ENCODE assay signal across 8 cellular contexts in the genomic region with DNA sequence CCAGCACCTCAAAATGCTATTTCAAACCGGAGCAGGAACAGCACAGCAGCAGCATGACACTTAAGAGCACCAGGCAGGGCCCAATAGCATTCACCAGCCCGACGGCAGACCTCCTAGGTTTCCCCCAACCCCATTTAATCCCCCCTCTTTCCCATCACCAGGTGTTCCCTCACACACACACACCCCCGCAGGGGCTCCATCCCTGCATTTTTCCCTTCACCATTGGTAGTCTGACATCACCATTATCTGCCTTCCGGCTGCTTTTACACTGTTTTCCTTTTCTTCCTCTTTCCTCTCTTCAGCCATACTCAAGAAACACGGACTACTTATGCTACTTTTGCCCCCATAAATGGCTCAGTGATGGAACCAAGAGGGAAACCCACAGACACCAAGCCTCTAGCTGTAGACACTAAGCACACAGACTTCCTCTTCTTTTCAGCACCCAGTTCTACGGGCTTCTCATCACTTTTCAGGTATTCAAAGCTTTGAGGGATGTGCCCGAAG.
DNase-seq lines count a peak whose midpoint lies in the region; ATAC-seq and TF ChIP-seq lines count a peak whose summit lies in the region.

No MANE protein-coding gene starts in this region.

- DNase-seq in MV-4-11 (lab: John Stamatoyannopoulos, UW) (peak; percentile 46), dorsolateral prefrontal cortex (no peak), AG08395 (ENCODE audit: low spot score) (no peak), NCI-H146 treated with DMSO at 0.1 percent for 48 hours (lab: John Stamatoyannopoulos, UW; ENCODE audit: unreplicated experiment) (no peak), erythroblast (lab: John Stamatoyannopoulos, UW) (no peak)

- peaks cover 0 to 7% (median 0%) of the 10 kb centered on the region in 11 experiments; a peak in 4 of 22 replicates for H3K9me3 ChIP-seq in BLaER1 treated with 17β-estradiol and CSF1 and Interleukin-3, amounts not matched to agents 10 nM and 100 nM (replicated peaks in 1 of 11)
- no peaks in the 10 kb centered on the region for H3K9me3 ChIP-seq in muscle layer of duodenum (ENCODE audit: control insufficient read depth in 1 of 2, low read length in 2 of 2)

- no peak overlapping the region for H3K9ac ChIP-seq in BLaER1 treated with 17β-estradiol and CSF1 and Interleukin-3, amounts not matched to agents 10 nM and 100 nM

- intact Hi-C loops in dorsolateral prefrontal cortex (cut with DNase I), result loop anchor here in 1 of 2 donors (5.0 kb wide), 1 partner anchor 91 kb away; no protein-coding TSS in a partner anchor

- H3K27me3 ChIP-seq in BLaER1 treated with 17β-estradiol and CSF1 and Interleukin-3, amounts not matched to agents 10 nM and 100 nM, result peaks cover 35 to 61% (median 48%) of the 10 kb centered on the region in 11 experiments
- H3K27me3 ChIP-seq in dorsolateral prefrontal cortex (no peaks in the 10 kb centered on the region), muscle layer of duodenum (ENCODE audit: low read depth, low read length) (no peaks in the 10 kb centered on the region)

- peaks cover 6 to 23% (median 17%) of the 10 kb centered on the region in 10 experiments; a peak in 18 of 20 replicates for H3K4me1 ChIP-seq in BLaER1 treated with 17β-estradiol and CSF1 and Interleukin-3, amounts not matched to agents 10 nM and 100 nM
- peaks cover 0 to 24% of the 10 kb centered on the region in 2 donors for H3K4me1 ChIP-seq in muscle layer of duodenum (ENCODE audit: control insufficient read depth in 1 of 2, insufficient read depth in 2 of 2, low read length in 2 of 2)

- no peak for ATAC-seq in HG03469 (IDR thresholded peaks at IDR 0.05; ENCODE audit: unreplicated experiment)

- H4K20me1 ChIP-seq in BLaER1 treated with 17β-estradiol and CSF1 and Interleukin-3, amounts not matched to agents 10 nM and 100 nM, result peaks cover 0 to 20% (median 0%) of the 10 kb centered on the region in 11 experiments; a peak in 1 of 22 replicates

- no peak overlapping the region for H3K27ac ChIP-seq in BLaER1 treated with 17β-estradiol and CSF1 and Interleukin-3, amounts not matched to agents 10 nM and 100 nM
- H3K27ac ChIP-seq in dorsolateral prefrontal cortex (peak overlapping the region in 7 of 59 donors; percentile 6 to 80 (median 13)), muscle layer of duodenum (ENCODE audit: low read length) (peak overlapping the region; percentile 82)

- H3K4me3 ChIP-seq in BLaER1 treated with 17β-estradiol and CSF1 and Interleukin-3, amounts not matched to agents 10 nM and 100 nM, result peak overlapping the region in 3 of 10 experiments; percentile 69 to 79 (median 73); a peak in 5 of 20 replicates
- H3K4me3 ChIP-seq in dorsolateral prefrontal cortex, result peak overlapping the region; percentile 50 to 85 (median 72)
- H3K4me3 ChIP-seq in muscle layer of duodenum (ENCODE audit: low read depth in 1 of 2, low read length in 2 of 2), result peak overlapping the region; percentile 74 to 82

- no peak for TF ChIP-seq CTCF in dorsolateral prefrontal cortex (IDR thresholded peaks at IDR 0.05 in 54 of 56, conservative IDR thresholded peaks at IDR 0.05 in 2 of 56; ENCODE audit: low read depth in 1 of 56, partially characterized antibody in 56 of 56)

- H3K4me2 ChIP-seq in BLaER1 treated with 17β-estradiol and CSF1 and Interleukin-3, amounts not matched to agents 10 nM and 100 nM, result peak overlapping the region; percentile 95 to 99 (median 98); a peak in 19 of 22 replicates

- TF ChIP-seq POLR2A in erythroblast (IDR thresholded peaks at IDR 0.05; ENCODE audit: low read length), result no peak

- H3K36me3 ChIP-seq in BLaER1 treated with 17β-estradiol and CSF1 and Interleukin-3, amounts not matched to agents 10 nM and 100 nM, result no peaks in the 10 kb centered on the region
- no peaks in the 10 kb centered on the region for H3K36me3 ChIP-seq in muscle layer of duodenum (ENCODE audit: control insufficient read depth in 1 of 2, insufficient read depth in 2 of 2, low read length in 2 of 2)
